ENCODE assay signal across 8 cellular contexts in genomic region chr16:21708533-21709115, GRCh38. TPM values are rescaled to one million over a fixed set of nuclear protein-coding genes. Genes with fewer than 3 reads are reported as not detected.
DNase-seq lines count a peak whose midpoint lies in the region; ATAC-seq and TF ChIP-seq lines count a peak whose summit lies in the region.

No MANE protein-coding gene starts in this region.

- no peaks in the 10 kb centered on the region for H3K36me3 ChIP-seq in OCI-LY3 (replicated peaks; ENCODE audit: low read depth, low read length)

- peak overlapping the region; percentile 53 for H3K4me2 ChIP-seq in OCI-LY3 (ENCODE audit: low read length)

- no peaks in the 10 kb centered on the region for H3K36me3 Mint-ChIP-seq in nephron (ENCODE audit: low read depth)

- H4K20me1 ChIP-seq in OCI-LY3 (ENCODE audit: insufficient read depth, low read length) = no peaks in the 10 kb centered on the region

- no peaks in the 10 kb centered on the region for H3K9me3 Mint-ChIP-seq in nephron

- no peaks in the 10 kb centered on the region for H3K9me3 ChIP-seq in OCI-LY3 (ENCODE audit: insufficient read depth, low read length)

- no peak overlapping the region for H3K9ac ChIP-seq in OCI-LY3 (ENCODE audit: low read length)

- H3K27ac ChIP-seq in OCI-LY3 (ENCODE audit: low read length) = no peak overlapping the region

- no peak overlapping the region for H3K4me3 ChIP-seq in OCI-LY3 (ENCODE audit: low read length)

- no peaks in the 10 kb centered on the region for H3K79me2 ChIP-seq in OCI-LY3 (ENCODE audit: low read length)

- peaks cover 14% of the 10 kb centered on the region for H3K4me1 ChIP-seq in OCI-LY3 (ENCODE audit: low read length)

- no peak overlapping the region for H2AFZ ChIP-seq in OCI-LY3 (ENCODE audit: low read depth, low read length)

- H3K27me3 ChIP-seq in OCI-LY3 (ENCODE audit: low read depth, low read length) = peaks cover 11% of the 10 kb centered on the region; the same call in 1 of the 2 replicates

- ATAC-seq in esophagus mucosa (peak; percentile 73), HG03378 (IDR thresholded peaks at IDR 0.05; ENCODE audit: unreplicated experiment) (no peak)

- no peaks in the 10 kb centered on the region for H3K4me1 Mint-ChIP-seq in nephron

- H3K4me3 Mint-ChIP-seq in nephron = no peak overlapping the region

- H3K27me3 Mint-ChIP-seq in nephron (ENCODE audit: low read depth) = peaks cover 2% of the 10 kb centered on the region

- no peak overlapping the region for H3K27ac Mint-ChIP-seq in nephron

- peak; percentile 91 for TF ChIP-seq CTCF in OCI-LY3 (IDR thresholded peaks at IDR 0.05; ENCODE audit: low read depth, low read length)
- peak; percentile 72 to 81 (median 76) for TF ChIP-seq CTCF in nephron (IDR thresholded peaks at IDR 0.05; ENCODE audit: unreplicated experiment in 3 of 3)

- DNase-seq in COLO668 (lab: John Stamatoyannopoulos, UW; ENCODE audit: unreplicated experiment) = peak; percentile 63
- DNase-seq in HuH-7 (ENCODE audit: low spot score) = peak; percentile 61
- DNase-seq in activated T-cell treated with anti-CD3 and anti-CD28 coated beads for 24 hours (ENCODE audit: low read depth) = peak; percentile 80
- DNase-seq in stimulated activated naive CD4-positive, alpha-beta T cell (lab: John Stamatoyannopoulos, UW) = peak; percentile 63 to 88 (median 74)

RNA-seq across cellular contexts. Expression of gene OTOA, which starts 44.9 kb away (rescaled TPM):
- 0.04 TPM for total RNA-seq in esophagus mucosa

RNA-seq across cellular contexts. Expression of gene IGSF6, which starts 56.2 kb away (rescaled TPM):
- 0.76 TPM for total RNA-seq in esophagus mucosa
